ENCODE assay signal across 23 cellular contexts in the genomic region with DNA sequence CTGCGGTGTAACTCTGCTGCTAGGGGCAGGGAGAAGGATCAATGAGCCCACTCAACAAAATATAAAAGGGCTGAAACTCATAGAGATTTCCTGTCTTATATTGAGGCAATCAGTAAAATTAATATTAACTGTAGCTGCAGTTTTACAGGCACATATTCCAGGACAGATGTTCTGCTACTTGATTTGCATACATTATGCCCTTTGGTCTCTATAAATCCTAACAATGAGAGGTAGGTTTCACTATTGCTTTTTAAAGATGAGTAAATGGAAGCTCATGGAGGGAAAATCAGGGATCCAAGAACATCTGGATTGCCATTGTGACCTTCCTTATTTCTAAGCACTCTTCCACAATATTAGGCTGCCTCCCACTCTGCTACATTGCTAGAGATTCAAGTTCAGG.
"Had no signal": no experiment of that assay in that cellular context is flagged by ENCODE, and none has a peak within 500 bp of the region (broad histone marks: within the 10 kb centered on the region; RNA-seq: fewer than 3 reads in every experiment).

No MANE protein-coding gene starts in this region.

- H3K9me3 ChIP-seq: SK-N-SH had no signal

- H3K9me2 ChIP-seq: SK-N-SH had no signal

- DNase-seq: activated B cell treated with CpG ODN at 0.5 μM for 24 hours; activated CD4-positive, alpha-beta memory T cell treated with anti-CD3 and anti-CD28 coated beads, Interleukin-2, amount 10 ng/mL, durations not matched to agents 7 days and 5 days; activated CD4-positive, alpha-beta T cell treated with anti-CD3 and anti-CD28 coated beads, Interleukin-2, amount 50 U/mL, for 1 hour; activated gamma-delta T cell; activated naive CD4-positive, alpha-beta T cell treated with anti-CD3 and anti-CD28 coated beads for 36 hours; activated T-cell treated with anti-CD3 and anti-CD28 coated beads for 4 hours; activated T-cell treated with anti-CD3 and anti-CD28 coated beads, Interleukin-2, amount 50 U/mL, for 48 hours; amygdala; NCI-H1092; NCI-H1417; NCI-H1930; NCI-H2107; NCI-H2171 treated with DMSO at 0.1 percent for 48 hours; NCI-H226; NCI-H774; SK-N-SH; SW 1271 had no signal

- H3K36me3 Mint-ChIP-seq: brain had no signal

- ATAC-seq: activated T-helper 17 cell treated with anti-CD3 and anti-CD28 coated beads, Interleukin-2, amount 50 U/mL, for 72 hours; Right ventricle myocardium inferior had no signal

- FAIRE-seq: astrocyte had no signal

- H3K4me1 Mint-ChIP-seq: activated B cell treated with CpG ODN at 0.5 μM for 24 hours; activated CD4-positive, alpha-beta memory T cell treated with anti-CD3 and anti-CD28 coated beads, Interleukin-2, amount 10 ng/mL, durations not matched to agents 7 days and 5 days; activated T-helper 17 cell treated with anti-CD3 and anti-CD28 coated beads, Interleukin-2, amount 50 U/mL, for 72 hours; brain had no signal

- H3K9ac ChIP-seq: KMS-11, SK-N-SH had no signal

- H3K27me3 Mint-ChIP-seq: activated B cell treated with CpG ODN at 0.5 μM for 24 hours; activated CD4-positive, alpha-beta memory T cell treated with anti-CD3 and anti-CD28 coated beads, Interleukin-2, amount 10 ng/mL, durations not matched to agents 7 days and 5 days; activated naive CD8-positive, alpha-beta T cell; activated T-helper 17 cell treated with anti-CD3 and anti-CD28 coated beads, Interleukin-2, amount 50 U/mL, for 72 hours; brain had no signal

- H3K27ac ChIP-seq: KMS-11 had no signal

- H3K27ac Mint-ChIP-seq: activated B cell treated with CpG ODN at 0.5 μM for 24 hours; activated CD4-positive, alpha-beta memory T cell treated with anti-CD3 and anti-CD28 coated beads, Interleukin-2, amount 10 ng/mL, durations not matched to agents 7 days and 5 days; activated naive CD4-positive, alpha-beta T cell treated with anti-CD3 and anti-CD28 coated beads for 36 hours; activated naive CD8-positive, alpha-beta T cell; activated T-helper 17 cell treated with anti-CD3 and anti-CD28 coated beads, Interleukin-2, amount 50 U/mL, for 72 hours; brain had no signal

- H3K4me2 ChIP-seq: KMS-11, SK-N-SH had no signal

- H3K9me3 Mint-ChIP-seq: activated B cell treated with CpG ODN at 0.5 μM for 24 hours; activated CD4-positive, alpha-beta memory T cell treated with anti-CD3 and anti-CD28 coated beads, Interleukin-2, amount 10 ng/mL, durations not matched to agents 7 days and 5 days; activated naive CD4-positive, alpha-beta T cell treated with anti-CD3 and anti-CD28 coated beads for 36 hours; activated T-helper 17 cell treated with anti-CD3 and anti-CD28 coated beads, Interleukin-2, amount 50 U/mL, for 72 hours had no signal

- H3K4me3 Mint-ChIP-seq: activated B cell treated with CpG ODN at 0.5 μM for 24 hours; activated CD4-positive, alpha-beta memory T cell treated with anti-CD3 and anti-CD28 coated beads, Interleukin-2, amount 10 ng/mL, durations not matched to agents 7 days and 5 days; activated naive CD4-positive, alpha-beta T cell treated with anti-CD3 and anti-CD28 coated beads for 36 hours; activated naive CD8-positive, alpha-beta T cell; activated T-helper 17 cell treated with anti-CD3 and anti-CD28 coated beads, Interleukin-2, amount 50 U/mL, for 72 hours; brain had no signal
